25 cellular contexts compared by ENCODE assay signal in genomic region chrX:75303795-75304194, GRCh38. TPM values are rescaled to one million over a fixed set of nuclear protein-coding genes. Genes with fewer than 3 reads are reported as not detected.
A peak's percentile ranks its signal among the peaks of the same experiment; 100 is the strongest.
DNase-seq lines count a peak whose midpoint lies in the region; ATAC-seq, FAIRE-seq and TF ChIP-seq lines count a peak whose summit lies in the region.
"Had no signal": no experiment of that assay in that cellular context is flagged by ENCODE, and none has a peak within 500 bp of the region (broad histone marks: within the 10 kb centered on the region; RNA-seq: fewer than 3 reads in every experiment).

No MANE protein-coding gene starts in this region.

- DNase-seq in SK-N-SH (no peak), astrocyte (ENCODE audit: low read depth) (peak; percentile 88), fibroblast of the aortic adventitia (ENCODE audit: low read depth) (peak; percentile 87), smooth muscle cell of the brain vasculature (ENCODE audit: low read depth, low spot score) (peak; percentile 18), UCSD-AML1 (lab: John Stamatoyannopoulos, UW; ENCODE audit: unreplicated experiment) (no peak), NCI-H2029 (lab: John Stamatoyannopoulos, UW) (no peak)
- DNase-seq: activated B cell treated with CpG ODN at 0.5 μM for 24 hours; activated CD8-positive, alpha-beta memory T cell treated with anti-CD3 and anti-CD28 coated beads, Interleukin-2, amount 10 ng/mL, durations not matched to agents 7 days and 5 days; activated effector memory CD4-positive, alpha-beta T cell treated with anti-CD3 and anti-CD28 coated beads, Interleukin-2, amount 50 U/mL, for 16 hours; CD8-positive, alpha-beta memory T cell; effector CD8-positive, alpha-beta T cell; foreskin melanocyte; Kasumi-1; left ventricle myocardium superior; NCI-H1436 treated with DMSO at 0.1 percent for 48 hours; pancreas; stimulated activated naive B cell treated with anti-CD40 and anti-IgM and Interleukin-4, amounts not matched to agents 10 μg/mL and 1 μg/mL and 100 μg/mL, for 72 hours; T-helper 17 cell; upper lobe of left lung had no signal

- CTCF ChIA-PET in SK-N-SH (lab: Yijun Ruan, JAX), result no interaction called here

- H3K4me3 ChIP-seq in SK-N-SH (ENCODE audit: low read depth in 2 of 2, low read length in 1 of 2) (no peak overlapping the region), astrocyte (ENCODE audit: insufficient read depth, low read depth, low read length) (no peak overlapping the region), fibroblast of the aortic adventitia (ENCODE audit: low read depth, low read length) (no peak overlapping the region)
- H3K4me3 ChIP-seq: ascending aorta, GM23338, pancreas, upper lobe of left lung had no signal

- H3K27me3 ChIP-seq in SK-N-SH (ENCODE audit: insufficient read depth), result no peaks in the 10 kb centered on the region
- no peaks in the 10 kb centered on the region for H3K27me3 ChIP-seq in astrocyte (ENCODE audit: insufficient read depth, low read length)
- H3K27me3 ChIP-seq: ascending aorta, pancreas, upper lobe of left lung had no signal

- H3K36me3 ChIP-seq in SK-N-SH (replicated peaks in 1 of 2; ENCODE audit: control insufficient read depth in 1 of 2, insufficient read depth in 2 of 2, low read length in 1 of 2) (peaks cover 12 to 27% of the 10 kb centered on the region in 2 experiments), astrocyte (ENCODE audit: insufficient read depth, low read length) (no peaks in the 10 kb centered on the region)
- H3K36me3 ChIP-seq: pancreas had no signal

- H3K4me2 ChIP-seq in SK-N-SH (no peak overlapping the region), astrocyte (ENCODE audit: low read length) (peak overlapping the region; percentile 34)
- H3K4me2 ChIP-seq: GM23338 had no signal

- H3K9me3 ChIP-seq in SK-N-SH (no peaks in the 10 kb centered on the region), astrocyte (ENCODE audit: insufficient read depth, low read depth, low read length) (no peaks in the 10 kb centered on the region)
- H3K9me3 ChIP-seq: pancreas, upper lobe of left lung had no signal

- TF ChIP-seq RAD21 in SK-N-SH (IDR thresholded peaks at IDR 0.05; ENCODE audit: low read length), result no peak

- TF ChIP-seq CTCF in SK-N-SH (IDR thresholded peaks at IDR 0.05) (no peak), astrocyte (IDR thresholded peaks at IDR 0.05; ENCODE audit: insufficient read depth, low read depth, low read length) (no peak), fibroblast of the aortic adventitia (IDR thresholded peaks at IDR 0.05; ENCODE audit: insufficient read depth, low read length) (no peak)

- H2AFZ ChIP-seq in SK-N-SH (ENCODE audit: low read depth) (no peak overlapping the region), astrocyte (ENCODE audit: low read depth, low read length) (no peak overlapping the region)
- H2AFZ ChIP-seq: GM23338 had no signal

- no peak overlapping the region for H3K27ac Mint-ChIP-seq in astrocyte (ENCODE audit: unreplicated experiment)
- H3K27ac Mint-ChIP-seq: activated B cell treated with CpG ODN at 0.5 μM for 24 hours; activated CD8-positive, alpha-beta memory T cell treated with anti-CD3 and anti-CD28 coated beads, Interleukin-2, amount 10 ng/mL, durations not matched to agents 7 days and 5 days; GM23338; stimulated activated naive B cell treated with anti-CD40 and anti-IgM and Interleukin-4, amounts not matched to agents 10 μg/mL and 1 μg/mL and 100 μg/mL, for 72 hours; T-helper 17 cell had no signal

- H3K27ac ChIP-seq in SK-N-SH (ENCODE audit: low read depth in 2 of 2, low read length in 1 of 2), result no peak overlapping the region
- H3K27ac ChIP-seq in astrocyte (ENCODE audit: low read depth, low read length), result no peak overlapping the region
- H3K27ac ChIP-seq: 22Rv1, pancreas, upper lobe of left lung had no signal

- FAIRE-seq in astrocyte (lab: Jason Lieb, UNC), result peak; percentile 98
- FAIRE-seq: GM12891, pancreas had no signal

- no peaks in the 10 kb centered on the region for H3K27me3 Mint-ChIP-seq in astrocyte (ENCODE audit: low read depth, unreplicated experiment)
- H3K27me3 Mint-ChIP-seq: activated B cell treated with CpG ODN at 0.5 μM for 24 hours; activated CD8-positive, alpha-beta memory T cell treated with anti-CD3 and anti-CD28 coated beads, Interleukin-2, amount 10 ng/mL, durations not matched to agents 7 days and 5 days; stimulated activated naive B cell treated with anti-CD40 and anti-IgM and Interleukin-4, amounts not matched to agents 10 μg/mL and 1 μg/mL and 100 μg/mL, for 72 hours; T-helper 17 cell had no signal

- POLR2A ChIA-PET in SK-N-SH (lab: Yijun Ruan, JAX), result no interaction called here

- ATAC-seq in SK-N-SH treated with all-trans-retinoic acid at 6 μM for 48 hours, result peak; percentile 44; the same call in 1 of the 3 replicates
- ATAC-seq in HG02759 (IDR thresholded peaks at IDR 0.05; ENCODE audit: unreplicated experiment), result no peak
- ATAC-seq: activated CD8-positive, alpha-beta memory T cell treated with anti-CD3 and anti-CD28 coated beads, Interleukin-2, amount 10 ng/mL, durations not matched to agents 7 days and 5 days; GM23338; left ventricle myocardium superior; pancreas; stimulated activated naive B cell treated with anti-CD40 and anti-IgM and Interleukin-4, amounts not matched to agents 10 μg/mL and 1 μg/mL and 100 μg/mL, for 72 hours; T-helper 17 cell had no signal

- H4K20me1 ChIP-seq in SK-N-SH (ENCODE audit: insufficient read depth), result no peaks in the 10 kb centered on the region
- no peaks in the 10 kb centered on the region for H4K20me1 ChIP-seq in astrocyte (ENCODE audit: insufficient read depth, low read length)

- peaks cover 3% of the 10 kb centered on the region for H3K4me1 Mint-ChIP-seq in astrocyte (ENCODE audit: low read depth, unreplicated experiment)
- H3K4me1 Mint-ChIP-seq: activated B cell treated with CpG ODN at 0.5 μM for 24 hours; activated CD8-positive, alpha-beta memory T cell treated with anti-CD3 and anti-CD28 coated beads, Interleukin-2, amount 10 ng/mL, durations not matched to agents 7 days and 5 days; CD8-positive, alpha-beta memory T cell; GM23338; stimulated activated naive B cell treated with anti-CD40 and anti-IgM and Interleukin-4, amounts not matched to agents 10 μg/mL and 1 μg/mL and 100 μg/mL, for 72 hours had no signal

- H3K9ac ChIP-seq in SK-N-SH (no peak overlapping the region), astrocyte (ENCODE audit: low read length) (no peak overlapping the region)

- H3K4me3 Mint-ChIP-seq in astrocyte (ENCODE audit: unreplicated experiment), result no peak overlapping the region
- H3K4me3 Mint-ChIP-seq: activated B cell treated with CpG ODN at 0.5 μM for 24 hours; activated CD8-positive, alpha-beta memory T cell treated with anti-CD3 and anti-CD28 coated beads, Interleukin-2, amount 10 ng/mL, durations not matched to agents 7 days and 5 days; CD8-positive, alpha-beta memory T cell; GM23338; stimulated activated naive B cell treated with anti-CD40 and anti-IgM and Interleukin-4, amounts not matched to agents 10 μg/mL and 1 μg/mL and 100 μg/mL, for 72 hours; T-helper 17 cell had no signal

- no peaks in the 10 kb centered on the region for H3K79me2 ChIP-seq in SK-N-SH (ENCODE audit: insufficient read depth)
- H3K79me2 ChIP-seq in astrocyte (ENCODE audit: insufficient read depth, low read length), result no peaks in the 10 kb centered on the region

- H3K9me2 ChIP-seq in SK-N-SH, result no peaks in the 10 kb centered on the region

- peaks cover 3% of the 10 kb centered on the region for H3K9me3 Mint-ChIP-seq in astrocyte (ENCODE audit: unreplicated experiment)
- H3K9me3 Mint-ChIP-seq: activated B cell treated with CpG ODN at 0.5 μM for 24 hours had no signal

- no peak for TF ChIP-seq EP300 in SK-N-SH (IDR thresholded peaks at IDR 0.05; ENCODE audit: borderline replicate concordance in 1 of 2, low read depth in 1 of 2, low read length in 1 of 2)

- H3K36me3 Mint-ChIP-seq in astrocyte (ENCODE audit: low read depth, unreplicated experiment), result no peaks in the 10 kb centered on the region

- H3K4me1 ChIP-seq in SK-N-SH (ENCODE audit: control insufficient read depth in 1 of 2, insufficient read depth in 2 of 2, low read depth in 1 of 2, low read length in 1 of 2) (no peaks in the 10 kb centered on the region), astrocyte (ENCODE audit: insufficient read depth, low read length) (peaks cover 13% of the 10 kb centered on the region)
- H3K4me1 ChIP-seq: pancreas, upper lobe of left lung had no signal

- H3F3A ChIP-seq in SK-N-SH (replicated peaks; ENCODE audit: insufficient read depth), result no peaks in the 10 kb centered on the region

TF ChIP-seq in SK-N-SH treated with all-trans-retinoic acid at 6 μM for 48 hours, 23 proteins besides CTCF, POLR2A, EP300 and RAD21:
- TF ChIP-seq ISL1 (CRISPR knock-in tag; IDR thresholded peaks at IDR 0.05) (peak; percentile 58; the same call in 1 of the 2 replicates), ZNF565 (CRISPR knock-in tag; conservative IDR thresholded peaks at IDR 0.05; ENCODE audit: low read depth) (no peak), ZNF70 (CRISPR knock-in tag; IDR thresholded peaks at IDR 0.05) (no peak), PPARA (CRISPR knock-in tag; IDR thresholded peaks at IDR 0.05; ENCODE audit: borderline replicate concordance) (no peak)

TF ChIP-seq in SK-N-SH, 30 proteins besides CTCF, POLR2A, EP300 and RAD21 (continues in another document):
- TF ChIP-seq MEF2A (IDR thresholded peaks at IDR 0.05; ENCODE audit: borderline replicate concordance, low read depth), result no peak
- no peak for TF ChIP-seq USF1 (IDR thresholded peaks at IDR 0.05; ENCODE audit: borderline replicate concordance, low read depth)
- TF ChIP-seq FOXJ3 (CRISPR knock-in tag; IDR thresholded peaks at IDR 0.05), result no peak
- no peak for TF ChIP-seq EZH2phosphoT487 (IDR thresholded peaks at IDR 0.05; ENCODE audit: borderline replicate concordance, low read depth)
- no peak for TF ChIP-seq RCOR1 (IDR thresholded peaks at IDR 0.05; ENCODE audit: low read length)

RNA-seq across cellular contexts. Expression of gene UPRT, which starts 29.9 kb away (rescaled TPM):
- polyA plus RNA-seq in SK-N-SH (2012; rRNA removed), result 7.0 and 8.1 TPM in 2 replicates
- polyA plus RNA-seq in SK-N-SH (2012; cell fraction: cytosol; rRNA removed), result 9.3 and 11.5 TPM in 2 replicates
- 5.2 and 6.4 TPM in 2 replicates for polyA plus RNA-seq in SK-N-SH (2012; cell fraction: nucleus; rRNA removed)
- total RNA-seq in astrocyte (14.3 and 16.2 TPM in 2 replicates), fibroblast of the aortic adventitia (ENCODE audit: low replicate concordance) (6.8 and 14.0 TPM in 2 replicates)

Comparison
In these comparisons a context has a peak if more than half of its experiments do, and no peak if none do; other contexts are left out.
1. DNase-seq: peak in astrocyte (single experiment), fibroblast of the aortic adventitia (single experiment) and smooth muscle cell of the brain vasculature (single experiment); none in SK-N-SH (single experiment), UCSD-AML1 (single experiment) and NCI-H2029 (single experiment).